Comparison of ENCODE assay signal across 25 cellular contexts in genomic region chr7:109611656-109612055, GRCh38.
"Had no signal": no experiment of that assay in that cellular context is flagged by ENCODE, and none has a peak within 500 bp of the region (broad histone marks: within the 10 kb centered on the region; RNA-seq: fewer than 3 reads in every experiment).

No MANE protein-coding gene starts in this region.

- H3K27ac ChIP-seq: body of pancreas, gastrocnemius medialis, pancreas, prostate gland, sigmoid colon, thoracic aorta had no signal

- H3K27me3 ChIP-seq: body of pancreas, gastrocnemius medialis, pancreas, sigmoid colon had no signal

- DNase-seq: activated CD4-positive, alpha-beta T cell treated with anti-CD3 and anti-CD28 coated beads for 36 hours; activated CD4-positive, CD25-positive, alpha-beta regulatory T cell; activated CD8-positive, alpha-beta memory T cell treated with anti-CD3 and anti-CD28 coated beads, Interleukin-2, amount 10 ng/mL, durations not matched to agents 7 days and 5 days; activated CD8-positive, alpha-beta T cell treated with anti-CD3 and anti-CD28 coated beads, Interleukin-2, amount 10 ng/mL, durations not matched to agents 7 days and 5 days; activated naive CD4-positive, alpha-beta T cell; activated T-cell treated with anti-CD3 and anti-CD28 coated beads, Interleukin-2, amount 50 U/mL, for 48 hours; anterior cingulate cortex; body of pancreas; cerebellar nuclear complex; cortex of kidney; effector memory CD8-positive, alpha-beta T cell; erythroblast; gastrocnemius medialis; glutamatergic neuron; left colon; midbrain; naive thymus-derived CD8-positive, alpha-beta T cell; nucleus accumbens; pancreas; sigmoid colon; small intestine; stimulated activated CD4-positive, alpha-beta T cell treated with anti-CD3 and anti-CD28 coated beads, Interleukin-4, amount 100 ng/mL, for 24 hours; trophoblast cell had no signal

- H3K4me1 ChIP-seq: body of pancreas, gastrocnemius medialis, pancreas, prostate gland, sigmoid colon had no signal

- H3K36me3 ChIP-seq: gastrocnemius medialis, pancreas, prostate gland, sigmoid colon, thoracic aorta had no signal

- H3K4me3 ChIP-seq: body of pancreas, gastrocnemius medialis, pancreas, prostate gland, sigmoid colon, thoracic aorta had no signal
